20 cellular contexts compared by ENCODE assay signal in the genomic region with DNA sequence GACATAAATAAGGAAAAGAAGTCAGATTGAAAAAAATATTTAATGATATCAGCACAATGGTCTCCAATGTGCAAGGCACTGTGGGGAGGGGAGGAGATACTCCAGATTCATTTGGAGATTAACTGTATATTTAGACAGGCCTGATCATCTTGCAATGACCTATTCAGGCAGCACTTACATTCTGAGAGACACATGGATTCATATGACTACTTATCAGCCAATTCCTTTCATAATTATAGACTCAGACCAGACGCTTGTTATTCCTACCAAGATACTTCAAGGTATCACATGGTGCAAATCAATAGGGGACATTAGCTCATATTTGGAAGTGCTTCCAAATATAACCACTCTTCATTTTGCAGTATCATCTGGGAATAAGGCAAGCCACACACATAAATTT.
"Had no signal": no experiment of that assay in that cellular context is flagged by ENCODE, and none has a peak within 500 bp of the region (broad histone marks: within the 10 kb centered on the region; RNA-seq: fewer than 3 reads in every experiment).

No MANE protein-coding gene starts in this region.

- H3K27ac Mint-ChIP-seq: mesothelial cell of epicardium had no signal

- FAIRE-seq: colon, endothelial cell of umbilical vein, frontal cortex, keratinocyte had no signal

- H3K36me3 ChIP-seq: esophagus muscularis mucosa, gastroesophageal sphincter, heart left ventricle, left lung, lower lobe of right lung had no signal

- H3K27me3 ChIP-seq: dorsolateral prefrontal cortex, esophagus muscularis mucosa, foreskin keratinocyte, gastroesophageal sphincter, heart left ventricle, left lung had no signal

- H3K4me3 ChIP-seq: coronary artery, dorsolateral prefrontal cortex, esophagus muscularis mucosa, gastroesophageal sphincter, heart left ventricle, left lung, lower lobe of right lung, mucosa of descending colon had no signal

- DNase-seq: dermis blood vessel endothelial cell; dorsolateral prefrontal cortex; effector CD4-positive, alpha-beta T cell; effector memory CD4-positive, alpha-beta T cell; foreskin keratinocyte; heart left ventricle; hippocampal formation; left cardiac atrium; left lung; lower lobe of right lung; mesenchymal stem cell; mucosa of descending colon had no signal

- H3K4me1 ChIP-seq: foreskin keratinocyte, left lung, lower lobe of right lung had no signal

- H3K4me3 Mint-ChIP-seq: mesothelial cell of epicardium had no signal

- H3K27ac ChIP-seq: coronary artery, dorsolateral prefrontal cortex, esophagus muscularis mucosa, foreskin keratinocyte, gastroesophageal sphincter, left lung, lower lobe of right lung had no signal

- H3K36me3 Mint-ChIP-seq: mesothelial cell of epicardium had no signal

- H3K9me3 ChIP-seq: esophagus muscularis mucosa, gastroesophageal sphincter, left lung, lower lobe of right lung, mucosa of descending colon had no signal

- ATAC-seq: foreskin keratinocyte, gastroesophageal sphincter, left cardiac atrium, left lung, lower lobe of right lung, mucosa of descending colon had no signal
